ENCODE assay signal across 19 cellular contexts in the genomic region with DNA sequence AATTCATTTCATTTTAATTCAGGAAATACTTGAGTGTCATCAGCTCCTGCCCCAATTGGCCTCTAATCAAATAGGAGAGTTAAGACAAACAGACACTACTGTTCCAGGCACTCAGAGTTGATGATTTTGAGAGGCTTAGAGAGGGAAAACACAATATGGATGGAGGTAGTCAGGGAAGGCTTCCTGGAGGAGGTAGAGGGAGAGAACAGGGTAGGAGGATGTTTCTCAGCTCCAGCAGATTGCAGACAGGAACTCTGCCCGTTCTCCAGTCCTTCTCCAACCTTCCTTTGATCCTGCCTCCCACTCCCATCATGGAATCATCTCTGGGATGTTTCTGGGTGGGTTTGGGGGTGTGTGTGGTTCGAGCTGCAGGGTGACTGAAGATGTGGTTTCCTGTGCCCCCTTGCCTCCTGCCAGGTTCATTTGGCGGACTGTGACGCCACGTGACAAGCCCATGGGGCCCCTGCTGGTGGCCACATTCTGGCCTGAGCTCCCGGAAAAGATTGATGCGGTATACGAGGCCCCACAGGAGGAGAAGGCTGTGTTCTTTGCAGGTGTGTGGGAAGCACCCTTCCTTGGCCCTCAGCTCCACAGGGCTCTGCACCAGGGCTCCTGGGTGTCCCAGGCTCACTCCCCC. TPM values are rescaled to one million over a fixed set of nuclear protein-coding genes. Genes with fewer than 3 reads are reported as not detected.
DNase-seq lines count a peak whose midpoint lies in the region; ATAC-seq, FAIRE-seq and TF ChIP-seq lines count a peak whose summit lies in the region.
"Had no signal": no experiment of that assay in that cellular context is flagged by ENCODE, and none has a peak within 500 bp of the region (broad histone marks: within the 10 kb centered on the region; RNA-seq: fewer than 3 reads in every experiment).

No MANE protein-coding gene starts in this region.

- 39% methylated on average over 8 of the region's 8 CpGs for WGBS in HepG2 (ENCODE audit: low lambda C conversion rate)
- 68% methylated on average over 4 of the region's 8 CpGs for WGBS in right lobe of liver (ENCODE audit: insufficient coverage, low coverage, low lambda C conversion rate, missing lambda C conversion rate)
- 25 to 48% methylated on average over 8 of the region's 8 CpGs for WGBS in lung, 2 donors

- no peaks in the 10 kb centered on the region for H3K9me3 ChIP-seq in HepG2 (ENCODE audit: low read length)
- no peaks in the 10 kb centered on the region for H3K9me3 ChIP-seq in right lobe of liver
- no peaks in the 10 kb centered on the region for H3K9me3 ChIP-seq in lung (ENCODE audit: control insufficient read depth in 2 of 2, insufficient read depth in 1 of 2, low read length in 1 of 2)
- no peaks in the 10 kb centered on the region for H3K9me3 ChIP-seq in left ventricle myocardium inferior (replicated peaks)

- no peak overlapping the region for H3K4me3 ChIP-seq in HepG2 (replicated peaks in 1 of 3; ENCODE audit: insufficient read depth in 1 of 3, low read depth in 2 of 3, low read length in 3 of 3)
- H3K4me3 ChIP-seq in right lobe of liver, result no peak overlapping the region
- no peak overlapping the region for H3K4me3 ChIP-seq in lung
- H3K4me3 ChIP-seq in left ventricle myocardium inferior, result no peak overlapping the region

- H4K20me1 ChIP-seq in HepG2 (ENCODE audit: insufficient read depth, low read length), result no peaks in the 10 kb centered on the region

- intact Hi-C loops in HepG2 (cut with micrococcal nuclease; ENCODE audit: unreplicated experiment), result no loop called here
- intact Hi-C loops in right lobe of liver (cut with DNase I), result no loop called here
- intact Hi-C loops in left ventricle myocardium inferior (cut with micrococcal nuclease), result loop anchor here (10.0 kb wide), 1 partner anchor 208 kb away; no protein-coding TSS in a partner anchor

- TF ChIP-seq POLR2A in HepG2 (IDR thresholded peaks at IDR 0.05; ENCODE audit: insufficient read depth in 1 of 2, low read depth in 2 of 2, low read length in 2 of 2), result no peak
- no peak for TF ChIP-seq POLR2A in right lobe of liver (IDR thresholded peaks at IDR 0.05)

- FAIRE-seq in HepG2 (lab: Jason Lieb, UNC), result no peak

- BruUV-seq in HepG2 (replicated peaks; lab: Mats Ljungman, UMichigan), result no TSS peak

- in situ Hi-C loops in HepG2 (cut with HindIII; ENCODE audit: extremely low pct_ligation_motif_present, low pct_unique_long_range_greater_than_20kb), result loop anchor here (5.0 kb wide), 1 partner anchor 141 kb away; no protein-coding TSS in a partner anchor

- no peaks in the 10 kb centered on the region for H3K36me3 ChIP-seq in HepG2 (replicated peaks in 1 of 2; ENCODE audit: control insufficient read depth in 1 of 2, insufficient read depth in 2 of 2, low read length in 2 of 2)
- H3K36me3 ChIP-seq in right lobe of liver, result no peaks in the 10 kb centered on the region
- H3K36me3 ChIP-seq in lung (ENCODE audit: control insufficient read depth in 2 of 2, insufficient read depth in 2 of 2, low read length in 2 of 2), result peaks cover 0 to 3% of the 10 kb centered on the region in 2 donors
- peaks cover 3% of the 10 kb centered on the region for H3K36me3 ChIP-seq in left ventricle myocardium inferior

- no peak for TF ChIP-seq EP300 in HepG2 (IDR thresholded peaks at IDR 0.05; ENCODE audit: low read depth in 2 of 2, low read length in 2 of 2)
- no peak for TF ChIP-seq EP300 in HepG2 (CRISPR knock-in tag; IDR thresholded peaks at IDR 0.05; ENCODE audit: borderline replicate concordance)

- CTCF ChIA-PET in HepG2 (lab: Yijun Ruan, JAX; ENCODE audit: low intra/inter-chr PET ratio, low total read pairs), result no interaction called here

- H3K4me1 ChIP-seq in HepG2 (ENCODE audit: insufficient read depth, low read length), result peaks cover 38% of the 10 kb centered on the region
- H3K4me1 ChIP-seq in right lobe of liver, result peaks cover 0 to 7% (median 0%) of the 10 kb centered on the region in 4 donors
- peaks cover 0 to 7% of the 10 kb centered on the region in 2 donors for H3K4me1 ChIP-seq in lung (ENCODE audit: control insufficient read depth in 2 of 2, insufficient read depth in 2 of 2, low read length in 2 of 2)
- peaks cover 53% of the 10 kb centered on the region for H3K4me1 ChIP-seq in left ventricle myocardium inferior

- H3K79me2 ChIP-seq in HepG2 (ENCODE audit: insufficient read depth, low read length), result no peaks in the 10 kb centered on the region

- H3K9ac ChIP-seq in HepG2 (ENCODE audit: insufficient read depth, low read depth, low read length), result no peak overlapping the region

- ATAC-seq in HepG2, result no peak
- ATAC-seq in right lobe of liver, result no peak
- no peak for ATAC-seq in lung (ENCODE audit: insufficient read depth, low FRiP score)
- no peak for ATAC-seq in HG02798 (IDR thresholded peaks at IDR 0.05; ENCODE audit: poor library complexity, unreplicated experiment)
- ATAC-seq: HCT116 had no signal

- TF ChIP-seq RAD21 in HepG2 (CRISPR knock-in tag; IDR thresholded peaks at IDR 0.05), result no peak

- TF ChIP-seq CTCF in HepG2 (CRISPR knock-in tag; IDR thresholded peaks at IDR 0.05) (no peak), right lobe of liver (IDR thresholded peaks at IDR 0.05) (no peak), lung (IDR thresholded peaks at IDR 0.05; ENCODE audit: control extremely low read depth, extremely low read depth) (no peak), left ventricle myocardium inferior (IDR thresholded peaks at IDR 0.05; ENCODE audit: borderline replicate concordance) (no peak)

- no peak overlapping the region for H3K4me2 ChIP-seq in HepG2 (ENCODE audit: low read depth, low read length)

- H3K27ac ChIP-seq in HepG2 (ENCODE audit: extremely low read length, insufficient read depth, low read length), result no peak overlapping the region
- H3K27ac ChIP-seq in right lobe of liver, result no peak overlapping the region
- H3K27ac ChIP-seq in lung (ENCODE audit: low read depth in 1 of 2, low read length in 1 of 2), result no peak overlapping the region
- H3K27ac ChIP-seq in left ventricle myocardium inferior (replicated peaks), result no peak overlapping the region

- no peaks in the 10 kb centered on the region for H3K27me3 ChIP-seq in HepG2 (ENCODE audit: control insufficient read depth in 1 of 2, insufficient read depth in 2 of 2, low read length in 2 of 2)
- H3K27me3 ChIP-seq in right lobe of liver, result no peaks in the 10 kb centered on the region
- no peaks in the 10 kb centered on the region for H3K27me3 ChIP-seq in lung (ENCODE audit: control insufficient read depth, insufficient read depth)
- no peaks in the 10 kb centered on the region for H3K27me3 ChIP-seq in left ventricle myocardium inferior (ENCODE audit: low read depth)

- POLR2A ChIA-PET in HepG2 (lab: Yijun Ruan, JAX), result no interaction called here

- H2AFZ ChIP-seq in HepG2 (ENCODE audit: low read length), result no peak overlapping the region

- DNase-seq in HepG2 (ENCODE audit: low spot score) (no peak), right lobe of liver (no peak), RPMI7951 (ENCODE audit: low read depth) (peak; percentile 85), lung (ENCODE audit: low spot score) (peak; percentile 24), retina (no peak), dermis blood vessel endothelial cell (no peak), left ventricle myocardium inferior (no peak)
- DNase-seq: activated CD4-positive, alpha-beta T cell treated with anti-CD3 and anti-CD28 coated beads for 4 hours; activated naive CD8-positive, alpha-beta T cell treated with anti-CD3 and anti-CD28 coated beads, Interleukin-2, amount 10 ng/mL, durations not matched to agents 7 days and 5 days; effector CD4-positive, alpha-beta T cell; NCI-H187 treated with DMSO at 0.1 percent for 48 hours; NCI-H446 treated with DMSO at 0.1 percent for 48 hours; NK-92 treated with Interleukin-12 subunit alpha and Interleukin-12 subunit beta, amount 100 ng/mL, for 24 hours; stimulated activated CD4-positive, alpha-beta T cell treated with anti-CD3 and anti-CD28 coated beads, Interleukin-4, amount 100 ng/mL, for 24 hours; stimulated activated naive CD4-positive, alpha-beta T cell treated with Interleukin-2 at 50 U/mL for 16 hours had no signal

RNA-seq across cellular contexts. Expression of a gene that starts 12.2 kb away (rescaled TPM):
- total RNA-seq in HepG2 (2016; rRNA removed; fragmentation: Illumina TruSeq; extraction: Trizol) (7.7 and 9.9 TPM in 2 replicates), right lobe of liver (1 to 10 TPM; 1.8 to 5.1 (median 2.7) TPM), lung (10 to 100 TPM; 24.6 to 25.3 TPM), dermis blood vessel endothelial cell (23.9 and 37.6 TPM in 2 replicates), left ventricle myocardium inferior (6.9 TPM)
- 1.1 and 1.2 TPM in 2 replicates for total RNA-seq in HepG2 (2016; cell fraction: cytosol; rRNA removed; fragmentation: Illumina TruSeq; extraction: Trizol; ENCODE audit: low read depth)
- total RNA-seq in HepG2 (2016; cell fraction: insoluble cytoplasmic fraction; rRNA removed; fragmentation: Illumina TruSeq; extraction: Trizol), result 5.5 and 12.0 TPM in 2 replicates
- total RNA-seq in HepG2 (2016; cell fraction: membrane; rRNA removed; fragmentation: Illumina TruSeq; extraction: Trizol), result 1.3 and 1.9 TPM in 2 replicates
- 15.2 and 20.7 TPM in 2 replicates for total RNA-seq in HepG2 (2016; cell fraction: nucleus; rRNA removed; fragmentation: Illumina TruSeq; extraction: Trizol)
- polyA plus RNA-seq in HepG2 (2011; rRNA removed) (12.5 and 17.6 TPM in 2 replicates), lung (10 to 100 TPM in 1 of 2 donors, 1 to 10 TPM in 1; 9.5 to 14.3 TPM)
- polyA plus RNA-seq in HepG2 (2011; cell fraction: cytosol; rRNA removed), result 5.2 and 8.1 TPM in 2 replicates
- 6.2 and 7.9 TPM in 2 replicates for polyA plus RNA-seq in HepG2 (2011; cell fraction: nucleus; rRNA removed)
- 13.3 and 13.4 TPM in 2 replicates for polyA plus RNA-seq in HepG2 (2012)
- 0.63 and 0.83 TPM in 2 replicates for polyA plus RNA-seq in HepG2 (2016; cell fraction: cytosol; fragmentation: Illumina TruSeq; extraction: Trizol; ENCODE audit: low read depth)
- polyA plus RNA-seq in HepG2 (2016; cell fraction: insoluble cytoplasmic fraction; fragmentation: Illumina TruSeq; extraction: Trizol; ENCODE audit: low read depth), result 6.3 and 6.8 TPM in 2 replicates
- polyA plus RNA-seq in HepG2 (2016; cell fraction: membrane; fragmentation: Illumina TruSeq; extraction: Trizol; ENCODE audit: low read depth), result 1.2 and 1.6 TPM in 2 replicates
- polyA plus RNA-seq in HepG2 (2016; cell fraction: nucleus; fragmentation: Illumina TruSeq; extraction: Trizol; ENCODE audit: insufficient read depth, low read depth), result 20.8 and 23.5 TPM in 2 replicates
- 2.4 and 13.2 TPM in 2 replicates for polyA minus RNA-seq in HepG2 (2011; rRNA and poly(A)+ RNA removed; ENCODE audit: low replicate concordance)
- 7.6 and 12.2 TPM in 2 replicates for polyA minus RNA-seq in HepG2 (2011; cell fraction: cytosol; rRNA and poly(A)+ RNA removed)
- polyA minus RNA-seq in HepG2 (2011; cell fraction: nucleus; rRNA and poly(A)+ RNA removed), result 24.1 and 26.9 TPM in 2 replicates
- total RNA-seq in RPMI7951 (2014; rRNA removed; shearing (Covaris generic)), result 76.9 and 80.5 TPM in 2 replicates
- total RNA-seq: G401 had no signal

RNA-seq across cellular contexts. Expression of a gene that starts 17.6 kb away (rescaled TPM):
- total RNA-seq in HepG2 (2016; rRNA removed; fragmentation: Illumina TruSeq; extraction: Trizol) (0.29 and 0.31 TPM in 2 replicates), right lobe of liver (10 to 100 TPM in 2 of 6 experiments, 1 to 10 TPM in 4; 4.8 to 13.2 (median 6.7) TPM), lung (100 to 1,000 TPM; 218 to 291 TPM), dermis blood vessel endothelial cell (16.7 and 20.5 TPM in 2 replicates), left ventricle myocardium inferior (87.4 TPM)
- total RNA-seq in HepG2 (2016; cell fraction: cytosol; rRNA removed; fragmentation: Illumina TruSeq; extraction: Trizol; ENCODE audit: low read depth), result not detected in 2 replicates
- 0.30 and 0.54 TPM in 2 replicates for total RNA-seq in HepG2 (2016; cell fraction: insoluble cytoplasmic fraction; rRNA removed; fragmentation: Illumina TruSeq; extraction: Trizol)
- 0.10 and 0.87 TPM in 2 replicates for total RNA-seq in HepG2 (2016; cell fraction: membrane; rRNA removed; fragmentation: Illumina TruSeq; extraction: Trizol)
- 0.63 and 1.1 TPM in 2 replicates for total RNA-seq in HepG2 (2016; cell fraction: nucleus; rRNA removed; fragmentation: Illumina TruSeq; extraction: Trizol)
- polyA plus RNA-seq in HepG2 (2011; rRNA removed) (1.3 TPM in 2 replicates), lung (100 to 1,000 TPM in 1 of 2 donors, 10 to 100 TPM in 1; 41.9 to 119 TPM)
- 0.74 and 0.94 TPM in 2 replicates for polyA plus RNA-seq in HepG2 (2011; cell fraction: cytosol; rRNA removed)
- 0.84 and 0.92 TPM in 2 replicates for polyA plus RNA-seq in HepG2 (2011; cell fraction: nucleus; rRNA removed)
- 0.21 and 0.65 TPM in 2 replicates for polyA plus RNA-seq in HepG2 (2012)
- polyA plus RNA-seq in HepG2 (2016; cell fraction: cytosol; fragmentation: Illumina TruSeq; extraction: Trizol; ENCODE audit: low read depth), result 0.25 and 0.49 TPM in 2 replicates
- 0.27 and 0.80 TPM in 2 replicates for polyA plus RNA-seq in HepG2 (2016; cell fraction: insoluble cytoplasmic fraction; fragmentation: Illumina TruSeq; extraction: Trizol; ENCODE audit: low read depth)
- polyA plus RNA-seq in HepG2 (2016; cell fraction: membrane; fragmentation: Illumina TruSeq; extraction: Trizol; ENCODE audit: low read depth), result 0.63 and 1.00 TPM in 2 replicates
- 0.67 and 0.96 TPM in 2 replicates for polyA plus RNA-seq in HepG2 (2016; cell fraction: nucleus; fragmentation: Illumina TruSeq; extraction: Trizol; ENCODE audit: insufficient read depth, low read depth)
- 1.5 and 3.0 TPM in 2 replicates for polyA minus RNA-seq in HepG2 (2011; rRNA and poly(A)+ RNA removed; ENCODE audit: low replicate concordance)
- polyA minus RNA-seq in HepG2 (2011; cell fraction: cytosol; rRNA and poly(A)+ RNA removed), result 1.4 and 1.9 TPM in 2 replicates
- 0.75 and 2.6 TPM in 2 replicates for polyA minus RNA-seq in HepG2 (2011; cell fraction: nucleus; rRNA and poly(A)+ RNA removed)
- 667 and 839 TPM in 2 replicates for total RNA-seq in RPMI7951 (2014; rRNA removed; shearing (Covaris generic))
- total RNA-seq: G401 had no signal
- polyA plus RNA-seq: CD14-positive monocyte had no signal

Comparison
In these comparisons a context has a peak if more than half of its experiments do, and no peak if none do; other contexts are left out.
1. DNase-seq: peak in RPMI7951 (single experiment) and lung (single experiment); none in HepG2 (single experiment), right lobe of liver (0 of 3), retina (single experiment), dermis blood vessel endothelial cell (single experiment) and left ventricle myocardium inferior (single experiment).